Comparison of ENCODE assay signal across 24 cellular contexts in the genomic region with DNA sequence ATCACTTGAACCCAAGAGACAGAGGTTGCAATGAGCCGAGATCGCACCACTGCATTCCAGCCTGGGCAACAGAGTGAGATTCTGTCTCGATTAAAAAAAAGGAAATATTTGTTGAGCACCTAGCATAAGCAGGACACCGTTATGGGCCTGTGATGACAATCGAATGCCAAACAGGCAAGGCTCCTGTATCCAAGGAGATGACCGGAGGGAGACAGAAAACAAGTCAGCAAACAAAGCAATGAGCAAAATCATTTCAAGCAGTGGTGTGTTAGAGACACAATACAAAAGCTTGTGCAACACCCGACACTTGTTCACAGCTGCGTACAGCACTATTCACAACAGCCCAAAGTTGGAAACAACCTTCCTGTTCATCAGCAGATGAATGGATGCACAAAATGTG.
"Had no signal": no experiment of that assay in that cellular context is flagged by ENCODE, and none has a peak within 500 bp of the region (broad histone marks: within the 10 kb centered on the region; RNA-seq: fewer than 3 reads in every experiment).

No MANE protein-coding gene starts in this region.

- FAIRE-seq: small intestine had no signal

- H3K4me2 ChIP-seq: neural progenitor cell had no signal

- H2AFZ ChIP-seq: neural progenitor cell, parathyroid adenoma had no signal

- DNase-seq: naive thymus-derived CD4-positive, alpha-beta T cell; natural killer cell; nucleus accumbens; posterior cingulate gyrus; psoas muscle; right cardiac atrium; sigmoid colon; small intestine; stimulated activated CD4-positive, alpha-beta T cell treated with anti-CD3 and anti-CD28 coated beads, Interleukin-15, amount 100 ng/mL, for 24 hours; stimulated activated CD4-positive, alpha-beta T cell treated with anti-CD3 and anti-CD28 coated beads, Interleukin-2, amount 100 ng/mL, for 24 hours; stimulated activated CD4-positive, alpha-beta T cell treated with anti-CD3 and anti-CD28 coated beads, Interleukin-2, amount 100 ng/mL, for 48 hours; stimulated activated CD4-positive, alpha-beta T cell treated with anti-CD3 and anti-CD28 coated beads, Interleukin-4, amount 100 ng/mL, for 24 hours; stimulated activated naive B cell treated with anti-CD40 and anti-IgM and Interleukin-4, amounts not matched to agents 10 μg/mL and 1 μg/mL and 100 μg/mL, for 72 hours; stimulated activated naive CD4-positive, alpha-beta T cell treated with Interleukin-2 at 50 U/mL for 16 hours; stomach; transverse colon; upper lobe of right lung; uterus had no signal

- H3K9ac ChIP-seq: neural progenitor cell, parathyroid adenoma had no signal

- H3K36me3 ChIP-seq: neural progenitor cell, right lobe of liver, sigmoid colon, stomach, thoracic aorta, tibial artery, transverse colon, upper lobe of right lung, uterus had no signal

- H3K9me3 ChIP-seq: psoas muscle, right lobe of liver, sigmoid colon, stomach, thoracic aorta, tibial artery, transverse colon, upper lobe of right lung, uterus had no signal

- H3K4me1 ChIP-seq: neural progenitor cell, psoas muscle, sigmoid colon, tibial artery, uterus had no signal

- H3K27me3 ChIP-seq: neural progenitor cell, right lobe of liver, sigmoid colon, stomach, tibial artery, transverse colon, upper lobe of right lung, uterus had no signal

- ATAC-seq: naive thymus-derived CD4-positive, alpha-beta T cell; natural killer cell; psoas muscle; right cardiac atrium; stimulated activated effector memory CD8-positive, alpha-beta T cell treated with anti-CD3 and anti-CD28 coated beads, Interleukin-12 subunit alpha, Interleukin-12 subunit beta, amount 100 ng/mL, for 72 hours; stimulated activated naive B cell treated with anti-CD40 and anti-IgM and Interleukin-4, amounts not matched to agents 10 μg/mL and 1 μg/mL and 100 μg/mL, for 72 hours; upper lobe of right lung had no signal

- H3K27ac ChIP-seq: neural progenitor cell, parathyroid adenoma, psoas muscle, sigmoid colon, stomach, thoracic aorta, tibial artery, transverse colon, upper lobe of right lung, uterus had no signal

- H3K4me3 ChIP-seq: neural progenitor cell, psoas muscle, right lobe of liver, sigmoid colon, stomach, thoracic aorta, tibial artery, transverse colon, upper lobe of right lung, uterus had no signal
